In genomic region chr12:118979763-118980406, GRCh38 we compare ENCODE assay signal across 9 cellular contexts. TPM values are rescaled to one million over a fixed set of nuclear protein-coding genes. Genes with fewer than 3 reads are reported as not detected.
DNase-seq lines count a peak whose midpoint lies in the region; ATAC-seq, FAIRE-seq and TF ChIP-seq lines count a peak whose summit lies in the region.
"Had no signal": no experiment of that assay in that cellular context is flagged by ENCODE, and none has a peak within 500 bp of the region (broad histone marks: within the 10 kb centered on the region; RNA-seq: fewer than 3 reads in every experiment).

No MANE protein-coding gene starts in this region.

- no peak for FAIRE-seq in H54 (lab: Jason Lieb, UNC)
- FAIRE-seq: TTC549 had no signal

- H3K36me3 ChIP-seq in sigmoid colon: no peaks in the 10 kb centered on the region
- no peaks in the 10 kb centered on the region for H3K36me3 ChIP-seq in CD8-positive, alpha-beta T cell (ENCODE audit: insufficient read depth, low read length)

- WGBS in right cardiac atrium: 1% methylated on average over 17 of the region's 17 CpGs
- WGBS in sigmoid colon, 2 donors: 3 to 5% methylated on average over 17 of the region's 17 CpGs

- H3K9me3 ChIP-seq in right cardiac atrium (ENCODE audit: control insufficient read depth, low read length) (no peaks in the 10 kb centered on the region), sigmoid colon (no peaks in the 10 kb centered on the region)
- no peaks in the 10 kb centered on the region for H3K9me3 ChIP-seq in CD8-positive, alpha-beta T cell (ENCODE audit: low read length)

- DNase-seq in DMS 273 (lab: John Stamatoyannopoulos, UW; ENCODE audit: unreplicated experiment) (peak; percentile 88), H54 (ENCODE audit: insufficient read length, low spot score) (peak; percentile 37), NCI-H2107 (lab: John Stamatoyannopoulos, UW) (peak; percentile 76), right cardiac atrium (peak; percentile 23 to 60 (median 54)), sigmoid colon (no peak), cortex of kidney (lab: John Stamatoyannopoulos, UW) (no peak)
- DNase-seq in activated CD8-positive, alpha-beta T cell treated with anti-CD3 and anti-CD28 coated beads, Interleukin-2, amount 10 ng/mL, durations not matched to agents 7 days and 5 days: peak; percentile 46
- DNase-seq in CD8-positive, alpha-beta T cell: no peak

- ATAC-seq in activated CD8-positive, alpha-beta T cell treated with anti-CD3 and anti-CD28 coated beads, Interleukin-2, amount 10 ng/mL, durations not matched to agents 7 days and 5 days: no peak
- ATAC-seq in right cardiac atrium: peak; percentile 40 to 59
- ATAC-seq in CD8-positive, alpha-beta T cell: no peak

- no peak for TF ChIP-seq EP300 in sigmoid colon (IDR thresholded peaks at IDR 0.05)

- no peaks in the 10 kb centered on the region for H3K4me1 Mint-ChIP-seq in activated CD8-positive, alpha-beta T cell treated with anti-CD3 and anti-CD28 coated beads, Interleukin-2, amount 10 ng/mL, durations not matched to agents 7 days and 5 days (ENCODE audit: low read depth)
- H3K4me1 Mint-ChIP-seq in CD8-positive, alpha-beta T cell (ENCODE audit: low read depth): no peaks in the 10 kb centered on the region

- peaks cover 5% of the 10 kb centered on the region for H3K27me3 ChIP-seq in right cardiac atrium (ENCODE audit: control insufficient read depth, insufficient read depth)
- peaks cover 23 to 55% (median 34%) of the 10 kb centered on the region in 3 donors for H3K27me3 ChIP-seq in sigmoid colon
- no peaks in the 10 kb centered on the region for H3K27me3 ChIP-seq in CD8-positive, alpha-beta T cell (ENCODE audit: insufficient read depth, low read length)

- H3K27ac ChIP-seq in right cardiac atrium (ENCODE audit: low read length) (no peak overlapping the region), sigmoid colon (no peak overlapping the region)
- no peak overlapping the region for H3K27ac ChIP-seq in CD8-positive, alpha-beta T cell (ENCODE audit: low read depth, low read length)

- CTCF ChIA-PET in activated CD8-positive, alpha-beta T cell treated with anti-CD3 and anti-CD28 coated beads, Interleukin-2, amount 10 ng/mL, durations not matched to agents 7 days and 5 days (lab: Charles Lee): interaction anchor here (0.5 to 1.0 kb wide), 3 partner anchors 12 to 57 kb away, joined by 3 read pairs; no protein-coding TSS in a partner anchor
- CTCF ChIA-PET in CD8-positive, alpha-beta T cell (lab: Charles Lee): no interaction called here

- H3K27ac Mint-ChIP-seq in activated CD8-positive, alpha-beta T cell treated with anti-CD3 and anti-CD28 coated beads, Interleukin-2, amount 10 ng/mL, durations not matched to agents 7 days and 5 days: no peak overlapping the region
- H3K27ac Mint-ChIP-seq in CD8-positive, alpha-beta T cell: no peak overlapping the region

- POLR2A ChIA-PET in activated CD8-positive, alpha-beta T cell treated with anti-CD3 and anti-CD28 coated beads, Interleukin-2, amount 10 ng/mL, durations not matched to agents 7 days and 5 days (lab: Charles Lee): no interaction called here
- POLR2A ChIA-PET in CD8-positive, alpha-beta T cell (lab: Charles Lee): no interaction called here

- no peaks in the 10 kb centered on the region for H3K4me1 ChIP-seq in right cardiac atrium (ENCODE audit: control insufficient read depth, insufficient read depth, low read length)
- H3K4me1 ChIP-seq in sigmoid colon: peaks cover 0 to 21% (median 19%) of the 10 kb centered on the region in 4 donors
- no peaks in the 10 kb centered on the region for H3K4me1 ChIP-seq in CD8-positive, alpha-beta T cell (ENCODE audit: insufficient read depth, low read length)

- no peak for TF ChIP-seq POLR2A in H54 (IDR thresholded peaks at IDR 0.05; ENCODE audit: low read depth, low read length)
- TF ChIP-seq POLR2A in sigmoid colon (IDR thresholded peaks at IDR 0.05): no peak

- H3K4me3 ChIP-seq in right cardiac atrium (ENCODE audit: low read length): peak overlapping the region; percentile 32
- no peak overlapping the region for H3K4me3 ChIP-seq in sigmoid colon
- no peak overlapping the region for H3K4me3 ChIP-seq in CD8-positive, alpha-beta T cell (ENCODE audit: low read depth, low read length)

- H3K27me3 Mint-ChIP-seq in activated CD8-positive, alpha-beta T cell treated with anti-CD3 and anti-CD28 coated beads, Interleukin-2, amount 10 ng/mL, durations not matched to agents 7 days and 5 days (ENCODE audit: low read depth): peaks cover 16% of the 10 kb centered on the region
- H3K27me3 Mint-ChIP-seq in CD8-positive, alpha-beta T cell (ENCODE audit: low read depth): peaks cover 44% of the 10 kb centered on the region

- intact Hi-C loops in right cardiac atrium (cut with DNase I): loop anchor here in 1 of 4 donors (10.0 kb wide), 1 partner anchor 435 kb away; no protein-coding TSS in a partner anchor
- intact Hi-C loops in sigmoid colon (cut with DNase I): loop anchor here (2.0 kb wide), 1 partner anchor 565 kb away; no protein-coding TSS in a partner anchor
- intact Hi-C loops in CD8-positive, alpha-beta T cell (cut with DNase I, micrococcal nuclease): no loop called here

- peak in 3 of 4 experiments; percentile 33 to 66 (median 51) for TF ChIP-seq CTCF in sigmoid colon (IDR thresholded peaks at IDR 0.05)
- TF ChIP-seq CTCF in CD8-positive, alpha-beta T cell (IDR thresholded peaks at IDR 0.05): no peak

- H3K4me3 Mint-ChIP-seq in activated CD8-positive, alpha-beta T cell treated with anti-CD3 and anti-CD28 coated beads, Interleukin-2, amount 10 ng/mL, durations not matched to agents 7 days and 5 days: no peak overlapping the region
- no peak overlapping the region for H3K4me3 Mint-ChIP-seq in CD8-positive, alpha-beta T cell

- H3K36me3 Mint-ChIP-seq in activated CD8-positive, alpha-beta T cell treated with anti-CD3 and anti-CD28 coated beads, Interleukin-2, amount 10 ng/mL, durations not matched to agents 7 days and 5 days (ENCODE audit: low read depth): no peaks in the 10 kb centered on the region
- H3K36me3 Mint-ChIP-seq in CD8-positive, alpha-beta T cell: no peaks in the 10 kb centered on the region

- H3K9me3 Mint-ChIP-seq in activated CD8-positive, alpha-beta T cell treated with anti-CD3 and anti-CD28 coated beads, Interleukin-2, amount 10 ng/mL, durations not matched to agents 7 days and 5 days (ENCODE audit: insufficient read depth): no peaks in the 10 kb centered on the region
- H3K9me3 Mint-ChIP-seq in CD8-positive, alpha-beta T cell: peaks cover 2% of the 10 kb centered on the region

RNA-seq across cellular contexts. Expression of gene SRRM4, which starts 1.5 kb away (rescaled TPM):
- not detected for total RNA-seq in activated CD8-positive, alpha-beta T cell treated with anti-CD3 and anti-CD28 coated beads, Interleukin-2, amount 10 ng/mL, durations not matched to agents 7 days and 5 days
- total RNA-seq in right cardiac atrium (under 1 TPM; 0.22 to 0.91 (median 0.72) TPM), sigmoid colon (under 1 TPM in 2 of 4 donors, not detected in 2; under 0.01 to 0.14 TPM)
- polyA plus RNA-seq in right cardiac atrium (0.38 TPM), sigmoid colon (under 1 TPM in 1 of 3 donors, not detected in 2; 0.07 TPM)
- not detected for total RNA-seq in CD8-positive, alpha-beta T cell

Comparison
In these comparisons a context has a peak if more than half of its experiments do, and no peak if none do; other contexts are left out.
1. DNase-seq: peak in DMS 273 (single experiment), H54 (single experiment), NCI-H2107 (single experiment), activated CD8-positive, alpha-beta T cell treated with anti-CD3 and anti-CD28 coated beads, Interleukin-2, amount 10 ng/mL, durations not matched to agents 7 days and 5 days (single experiment) and right cardiac atrium (3 of 3); none in sigmoid colon (single experiment), CD8-positive, alpha-beta T cell (0 of 7) and cortex of kidney (single experiment).
2. ATAC-seq: peak in right cardiac atrium (2 of 2); none in activated CD8-positive, alpha-beta T cell treated with anti-CD3 and anti-CD28 coated beads, Interleukin-2, amount 10 ng/mL, durations not matched to agents 7 days and 5 days (single experiment) and CD8-positive, alpha-beta T cell (single experiment).